8 cellular contexts compared by ENCODE assay signal in genomic region chr15:72285927-72286516, GRCh38. TPM values are rescaled to one million over a fixed set of nuclear protein-coding genes. Genes with fewer than 3 reads are reported as not detected.
DNase-seq lines count a peak whose midpoint lies in the region; ATAC-seq and TF ChIP-seq lines count a peak whose summit lies in the region.

No MANE protein-coding gene starts in this region.

- H3K27me3 ChIP-seq in lung (ENCODE audit: control insufficient read depth, insufficient read depth) (no peaks in the 10 kb centered on the region), thoracic aorta (replicated peaks; ENCODE audit: insufficient read depth) (no peaks in the 10 kb centered on the region)

- H3K27ac ChIP-seq in C4-2B (no peak overlapping the region), lung (ENCODE audit: low read depth in 1 of 2, low read length in 1 of 2) (no peak overlapping the region), thoracic aorta (no peak overlapping the region)

- no peaks in the 10 kb centered on the region for H3K4me1 ChIP-seq in lung (ENCODE audit: control insufficient read depth in 2 of 2, insufficient read depth in 2 of 2, low read length in 2 of 2)
- no peaks in the 10 kb centered on the region for H3K4me1 ChIP-seq in thoracic aorta (ENCODE audit: control insufficient read depth in 1 of 2, low read depth in 2 of 2)

- peak; percentile 75 for ATAC-seq in lung (ENCODE audit: insufficient read depth, low FRiP score)
- ATAC-seq in thoracic aorta (ENCODE audit: insufficient number of reproducible peaks, low FRiP score, low read depth) = no peak
- ATAC-seq in HG03521 (IDR thresholded peaks at IDR 0.05; ENCODE audit: unreplicated experiment) = no peak
- no peak for ATAC-seq in HG03565 (IDR thresholded peaks at IDR 0.05; ENCODE audit: unreplicated experiment)

- H3K4me3 ChIP-seq in HFF-Myc (replicated peaks; ENCODE audit: low read depth, low read length) (no peak overlapping the region), lung (no peak overlapping the region), thoracic aorta (no peak overlapping the region)

- DNase-seq in HFF-Myc (ENCODE audit: extremely low read depth, low read depth) (no peak), T-helper 9 cell (peak; percentile 38), T47D (ENCODE audit: low read depth in 1 of 2, low spot score in 1 of 2) (peak; percentile 46 to 58), lung (ENCODE audit: low spot score) (peak; percentile 52), thoracic aorta (ENCODE audit: low spot score) (no peak)

- in situ Hi-C loops in T47D (cut with HindIII; ENCODE audit: low pct_unique_long_range_greater_than_20kb, low sequenced_read_pairs) = no loop called here

- H3K36me3 ChIP-seq in lung (ENCODE audit: control insufficient read depth in 2 of 2, insufficient read depth in 2 of 2, low read length in 2 of 2) = peaks cover 0 to 6% of the 10 kb centered on the region in 2 donors
- H3K36me3 ChIP-seq in thoracic aorta = no peaks in the 10 kb centered on the region

- peak; percentile 79 for TF ChIP-seq CTCF in C4-2B (conservative IDR thresholded peaks at IDR 0.05)
- TF ChIP-seq CTCF in HFF-Myc (IDR thresholded peaks at IDR 0.05; ENCODE audit: low read depth, low read length, missing control alignments) = peak; percentile 65
- peak; percentile 28 for TF ChIP-seq CTCF in lung (IDR thresholded peaks at IDR 0.05; ENCODE audit: control extremely low read depth, extremely low read depth)
- peak; percentile 39 for TF ChIP-seq CTCF in thoracic aorta (IDR thresholded peaks at IDR 0.05)

- 60 to 62% methylated on average over 10 of the region's 10 CpGs for WGBS in lung, 2 donors

- H3K9me3 ChIP-seq in lung (ENCODE audit: control insufficient read depth in 2 of 2, insufficient read depth in 1 of 2, low read length in 1 of 2) = no peaks in the 10 kb centered on the region
- H3K9me3 ChIP-seq in thoracic aorta = no peaks in the 10 kb centered on the region

RNA-seq across cellular contexts. Expression of gene PARP6, which starts 13.7 kb away (rescaled TPM):
- 10 to 100 TPM; 55.3 to 73.9 TPM for total RNA-seq in lung
- 10 to 100 TPM; 33.7 to 64.5 TPM for polyA plus RNA-seq in lung
- total RNA-seq in thoracic aorta = 10 to 100 TPM; 44.0 to 49.9 TPM

RNA-seq across cellular contexts. Expression of gene CELF6, which starts 33.9 kb away (rescaled TPM):
- 1 to 10 TPM; 2.1 to 3.4 TPM for total RNA-seq in lung
- 1 to 10 TPM; 3.4 to 6.4 TPM for polyA plus RNA-seq in lung
- 1 to 10 TPM; 2.3 to 4.1 TPM for total RNA-seq in thoracic aorta

RNA-seq across cellular contexts. Expression of gene PKM, which starts 55.0 kb away (rescaled TPM):
- total RNA-seq in lung (100 to 1,000 TPM; 298 to 711 TPM), thoracic aorta (100 to 1,000 TPM; 515 to 544 TPM)
- polyA plus RNA-seq in lung = 100 to 1,000 TPM; 235 to 867 TPM

Comparison
In these comparisons a context has a peak if more than half of its experiments do, and no peak if none do; other contexts are left out.
1. CTCF ChIP-seq: peak in every context shown above with its lines; median percentile 79 in C4-2B; 65 in HFF-Myc; 39 in thoracic aorta; 28 in lung.
2. DNase-seq: peak in T-helper 9 cell (single experiment), T47D (2 of 2) and lung (single experiment); none in HFF-Myc (single experiment) and thoracic aorta (single experiment).